ENCODE assay signal across 15 cellular contexts in genomic region chr17:82028966-82029365, GRCh38. TPM values are rescaled to one million over a fixed set of nuclear protein-coding genes. Genes with fewer than 3 reads are reported as not detected.
DNase-seq lines count a peak whose midpoint lies in the region; ATAC-seq and TF ChIP-seq lines count a peak whose summit lies in the region.
"Had no signal": no experiment of that assay in that cellular context is flagged by ENCODE, and none has a peak within 500 bp of the region (broad histone marks: within the 10 kb centered on the region; RNA-seq: fewer than 3 reads in every experiment).

No MANE protein-coding gene starts in this region.

- TF ChIP-seq EP300 in stomach (IDR thresholded peaks at IDR 0.05), result no peak

- H2BK20ac ChIP-seq in H9 (ENCODE audit: low read depth, low read length, poor library complexity, severe bottlenecking), result no peak overlapping the region

- no peak overlapping the region for H4K8ac ChIP-seq in H9 (replicated peaks; ENCODE audit: insufficient read length, low read depth, low read length)

- H2BK12ac ChIP-seq in H9 (ENCODE audit: insufficient read length, low read depth, low read length), result no peak overlapping the region

- H3K9me3 ChIP-seq in stomach (no peaks in the 10 kb centered on the region), H9 (ENCODE audit: control insufficient read depth, low read depth, low read length) (no peaks in the 10 kb centered on the region)

- H3K14ac ChIP-seq in H9 (ENCODE audit: insufficient read depth, low read length), result no peak overlapping the region

- H2AFZ ChIP-seq in H9 (ENCODE audit: low read length), result no peak overlapping the region
- H2AFZ ChIP-seq: GM23248 had no signal

- no peak overlapping the region for H3K4ac ChIP-seq in H9 (ENCODE audit: low read depth, low read length)

- H4K5ac ChIP-seq in H9 (ENCODE audit: insufficient read length, low read depth, low read length), result no peak overlapping the region

- no peak overlapping the region for H3K9ac ChIP-seq in H9 (ENCODE audit: extremely low read depth, insufficient read length, low read length)
- H3K9ac ChIP-seq: GM23248 had no signal

- peaks cover 14% of the 10 kb centered on the region for H3K36me3 Mint-ChIP-seq in activated naive CD4-positive, alpha-beta T cell treated with anti-CD3 and anti-CD28 coated beads, Interleukin-2, amount 10 ng/mL, durations not matched to agents 7 days and 5 days
- peaks cover 12% of the 10 kb centered on the region for H3K36me3 Mint-ChIP-seq in stimulated activated memory B cell treated with anti-CD40 and anti-IgM and Interleukin-4, amounts not matched to agents 10 μg/mL and 1 μg/mL and 100 μg/mL, for 72 hours
- H3K36me3 Mint-ChIP-seq in H9 (ENCODE audit: insufficient read depth in 1 of 3, low read depth in 3 of 3), result peaks cover 3 to 15% (median 8%) of the 10 kb centered on the region in 3 experiments; a peak in 6 of 7 replicates

- peak overlapping the region; percentile 18 for H3K4me3 Mint-ChIP-seq in activated naive CD4-positive, alpha-beta T cell treated with anti-CD3 and anti-CD28 coated beads, Interleukin-2, amount 10 ng/mL, durations not matched to agents 7 days and 5 days
- H3K4me3 Mint-ChIP-seq in stimulated activated memory B cell treated with anti-CD40 and anti-IgM and Interleukin-4, amounts not matched to agents 10 μg/mL and 1 μg/mL and 100 μg/mL, for 72 hours, result peak overlapping the region; percentile 64
- no peak overlapping the region for H3K4me3 Mint-ChIP-seq in H9

- H3T11ph ChIP-seq in H9 (ENCODE audit: low read length), result no peak overlapping the region

- H3K23ac ChIP-seq in H9 (ENCODE audit: insufficient read length, low read depth, low read length), result no peak overlapping the region

- H2BK15ac ChIP-seq in H9 (ENCODE audit: low read depth, low read length), result no peak overlapping the region

- H3K27ac Mint-ChIP-seq in activated naive CD4-positive, alpha-beta T cell treated with anti-CD3 and anti-CD28 coated beads, Interleukin-2, amount 10 ng/mL, durations not matched to agents 7 days and 5 days, result no peak overlapping the region
- H3K27ac Mint-ChIP-seq in stimulated activated memory B cell treated with anti-CD40 and anti-IgM and Interleukin-4, amounts not matched to agents 10 μg/mL and 1 μg/mL and 100 μg/mL, for 72 hours, result no peak overlapping the region
- no peak overlapping the region for H3K27ac Mint-ChIP-seq in H9
- H3K27ac Mint-ChIP-seq: IgD-negative memory B cell had no signal

- no peak overlapping the region for H3K18ac ChIP-seq in H9 (ENCODE audit: insufficient read length, low read depth, low read length)

- no peak for DNase-seq in activated naive CD4-positive, alpha-beta T cell treated with anti-CD3 and anti-CD28 coated beads, Interleukin-2, amount 10 ng/mL, durations not matched to agents 7 days and 5 days
- no peak for DNase-seq in activated naive CD4-positive, alpha-beta T cell (lab: John Stamatoyannopoulos, UW)
- DNase-seq in cerebellum (ENCODE audit: low spot score) (peak; percentile 29), stomach (no peak), H9 (no peak)
- DNase-seq: 8988T; DMS 273 treated with DMSO at 0.1 percent for 48 hours; GM23248; NCI-H187; NCI-H69; NK-92 treated with Interleukin-12 subunit alpha and Interleukin-12 subunit beta, amount 100 ng/mL, for 24 hours; OCI-M1; SHP77 treated with DMSO at 0.1 percent for 48 hours had no signal

- 92 to 99% (median 98%) methylated on average over 7 to 9 of the region's 9 CpGs for WGBS in stomach, 5 donors
- WGBS in H9 (ENCODE audit: extremely low coverage, insufficient read length, low lambda C conversion rate), result no CpG with 5 or more reads among the region's 9 CpGs

- no peak overlapping the region for H2BK5ac ChIP-seq in H9 (ENCODE audit: insufficient read length, low read length)

- no peak overlapping the region for H3K4me2 ChIP-seq in H9 (ENCODE audit: insufficient read depth, insufficient read length, low read length)

- H3K27ac ChIP-seq in stomach (no peak overlapping the region), H9 (ENCODE audit: insufficient read length, low read depth, low read length) (no peak overlapping the region)
- H3K27ac ChIP-seq: GM23248 had no signal

- no peaks in the 10 kb centered on the region for H3K79me2 ChIP-seq in H9 (ENCODE audit: insufficient read depth, low read length)

- H3K36me3 ChIP-seq in stomach, result peaks cover 0 to 21% (median 10%) of the 10 kb centered on the region in 4 donors

- H3K27me3 ChIP-seq in stomach (peaks cover 0 to 14% (median 8%) of the 10 kb centered on the region in 3 donors), H9 (ENCODE audit: insufficient read depth, low read length) (no peaks in the 10 kb centered on the region)

- H3K56ac ChIP-seq in H9 (ENCODE audit: insufficient read length, low read depth, low read length), result no peak overlapping the region

- CTCF ChIA-PET in activated naive CD4-positive, alpha-beta T cell treated with anti-CD3 and anti-CD28 coated beads, Interleukin-2, amount 10 ng/mL, durations not matched to agents 7 days and 5 days (lab: Charles Lee), result interaction anchor here (1.3 to 2.5 kb wide), 4 partner anchors 9 to 128 kb away, joined by 6 to 16 read pairs (median 11); no protein-coding TSS in a partner anchor

- H4K91ac ChIP-seq in H9 (ENCODE audit: insufficient read length, low read depth, low read length), result no peak overlapping the region

- TF ChIP-seq CTCF in stomach (IDR thresholded peaks at IDR 0.05) (no peak), H9 (conservative IDR thresholded peaks at IDR 0.05) (no peak)

- H2BK120ac ChIP-seq in H9 (ENCODE audit: low read depth, low read length, poor library complexity, severe bottlenecking), result no peak overlapping the region

- no peak overlapping the region for H2AK5ac ChIP-seq in H9 (ENCODE audit: insufficient read length, low read length)

- H3K4me1 Mint-ChIP-seq in activated naive CD4-positive, alpha-beta T cell treated with anti-CD3 and anti-CD28 coated beads, Interleukin-2, amount 10 ng/mL, durations not matched to agents 7 days and 5 days, result peaks cover 30% of the 10 kb centered on the region
- peaks cover 20% of the 10 kb centered on the region for H3K4me1 Mint-ChIP-seq in stimulated activated memory B cell treated with anti-CD40 and anti-IgM and Interleukin-4, amounts not matched to agents 10 μg/mL and 1 μg/mL and 100 μg/mL, for 72 hours
- peaks cover 2 to 13% of the 10 kb centered on the region in 2 experiments; a peak in 3 of 4 replicates for H3K4me1 Mint-ChIP-seq in H9

- H3K9me3 Mint-ChIP-seq in activated naive CD4-positive, alpha-beta T cell treated with anti-CD3 and anti-CD28 coated beads, Interleukin-2, amount 10 ng/mL, durations not matched to agents 7 days and 5 days, result no peaks in the 10 kb centered on the region
- H3K9me3 Mint-ChIP-seq in stimulated activated memory B cell treated with anti-CD40 and anti-IgM and Interleukin-4, amounts not matched to agents 10 μg/mL and 1 μg/mL and 100 μg/mL, for 72 hours, result no peaks in the 10 kb centered on the region
- peaks cover 0 to 2% of the 10 kb centered on the region in 2 experiments; a peak in 1 of 5 replicates for H3K9me3 Mint-ChIP-seq in H9
- H3K9me3 Mint-ChIP-seq: IgD-negative memory B cell had no signal

- H3K27me3 Mint-ChIP-seq in activated naive CD4-positive, alpha-beta T cell treated with anti-CD3 and anti-CD28 coated beads, Interleukin-2, amount 10 ng/mL, durations not matched to agents 7 days and 5 days, result peaks cover 14% of the 10 kb centered on the region
- peaks cover 36% of the 10 kb centered on the region for H3K27me3 Mint-ChIP-seq in stimulated activated memory B cell treated with anti-CD40 and anti-IgM and Interleukin-4, amounts not matched to agents 10 μg/mL and 1 μg/mL and 100 μg/mL, for 72 hours
- H3K27me3 Mint-ChIP-seq in H9 (ENCODE audit: low read depth), result no peaks in the 10 kb centered on the region; the same call in none of the 2 replicates
- H3K27me3 Mint-ChIP-seq: IgD-negative memory B cell had no signal

- peaks cover 8% of the 10 kb centered on the region for H3K23me2 ChIP-seq in H9 (ENCODE audit: insufficient read length, low read depth, low read length, poor library complexity, severe bottlenecking)

- TF ChIP-seq POLR2A in stomach (IDR thresholded peaks at IDR 0.05), result no peak

- H3K4me1 ChIP-seq in stomach (peaks cover 22 to 40% (median 37%) of the 10 kb centered on the region in 4 donors), H9 (ENCODE audit: insufficient read depth, low read length) (no peaks in the 10 kb centered on the region)

- no peak for ATAC-seq in stimulated activated memory B cell treated with anti-CD40 and anti-IgM and Interleukin-4, amounts not matched to agents 10 μg/mL and 1 μg/mL and 100 μg/mL, for 72 hours

- no peak overlapping the region for H3K4me3 ChIP-seq in stomach
- H3K4me3 ChIP-seq: GM23248 had no signal

- intact Hi-C loops in stomach (cut with DNase I; ENCODE audit: low total_unique reads), result loop anchor here (2.0 kb wide), 1 partner anchor 126 kb away; no protein-coding TSS in a partner anchor

- H3K79me1 ChIP-seq in H9 (ENCODE audit: insufficient read depth, low read depth, low read length, poor library complexity, severe bottlenecking), result no peaks in the 10 kb centered on the region

- H4K20me1 ChIP-seq in H9 (ENCODE audit: control insufficient read depth, insufficient read depth, insufficient read length), result no peaks in the 10 kb centered on the region

RNA-seq across cellular contexts. Expression of gene RAC3, which starts 2.5 kb away (rescaled TPM):
- total RNA-seq in cerebellum, result 37.7 TPM
- total RNA-seq in stomach, result 10 to 100 TPM in 1 of 5 donors, 1 to 10 TPM in 3, not detected in 1; 1.2 to 11.6 (median 2.5) TPM
- 10 to 100 TPM; 13.1 to 24.8 (median 16.2) TPM for polyA plus RNA-seq in stomach
- total RNA-seq in H9 (2021), result 84.8 and 85.8 TPM in 2 replicates
- polyA plus RNA-seq: IgD-negative memory B cell had no signal

RNA-seq across cellular contexts. Expression of gene LRRC45, which starts 5.9 kb away (rescaled TPM):
- total RNA-seq in cerebellum, result 12.9 TPM
- 100 to 1,000 TPM in 1 of 5 donors, 10 to 100 TPM in 3, 1 to 10 TPM in 1; 8.3 to 171 (median 42.9) TPM for total RNA-seq in stomach
- 10 to 100 TPM; 12.7 to 21.1 (median 20.9) TPM for polyA plus RNA-seq in stomach
- 28.7 and 30.6 TPM in 2 replicates for total RNA-seq in H9 (2021)

RNA-seq across cellular contexts. Expression of gene CENPX, which starts 6.3 kb away (rescaled TPM):
- total RNA-seq in cerebellum (22.1 TPM), stomach (100 to 1,000 TPM in 2 of 5 donors, 10 to 100 TPM in 3; 22.0 to 213 (median 53.1) TPM), H9 (2021) (77.9 and 82.8 TPM in 2 replicates)
- polyA plus RNA-seq in stomach, result 100 to 1,000 TPM; 142 to 231 (median 215) TPM

RNA-seq across cellular contexts. Expression of gene DCXR, which starts 8.5 kb away (rescaled TPM):
- total RNA-seq in cerebellum, result 21.8 TPM
- total RNA-seq in stomach, result 100 to 1,000 TPM in 2 of 5 donors, 10 to 100 TPM in 3; 11.1 to 461 (median 100.0) TPM
- polyA plus RNA-seq in stomach, result 100 to 1,000 TPM; 352 to 403 (median 396) TPM
- total RNA-seq in H9 (2021), result 90.6 and 93.6 TPM in 2 replicates

RNA-seq across cellular contexts. Expression of gene RFNG, which starts 22.6 kb away (rescaled TPM):
- 17.2 TPM for total RNA-seq in cerebellum
- 10 to 100 TPM; 12.5 to 66.5 (median 28.3) TPM for total RNA-seq in stomach
- polyA plus RNA-seq in stomach, result 10 to 100 TPM; 22.5 to 55.2 (median 26.0) TPM
- 34.0 and 36.5 TPM in 2 replicates for total RNA-seq in H9 (2021)

Comparison
In these comparisons a context has a peak if more than half of its experiments do, and no peak if none do; other contexts are left out.
1. H3K4me3 Mint-ChIP-seq: peak in activated naive CD4-positive, alpha-beta T cell treated with anti-CD3 and anti-CD28 coated beads, Interleukin-2, amount 10 ng/mL, durations not matched to agents 7 days and 5 days (single experiment) and stimulated activated memory B cell treated with anti-CD40 and anti-IgM and Interleukin-4, amounts not matched to agents 10 μg/mL and 1 μg/mL and 100 μg/mL, for 72 hours (single experiment); none in H9 (0 of 2).